In genomic region chr14:64686216-64686615, GRCh38 we compare ENCODE assay signal across 22 cellular contexts.
"Had no signal": no experiment of that assay in that cellular context is flagged by ENCODE, and none has a peak within 500 bp of the region (broad histone marks: within the 10 kb centered on the region; RNA-seq: fewer than 3 reads in every experiment).

No MANE protein-coding gene starts in this region.

- H3K36me3 ChIP-seq: uterus had no signal

- H3K4me3 Mint-ChIP-seq: activated CD4-positive, alpha-beta memory T cell treated with anti-CD3 and anti-CD28 coated beads for 36 hours; activated CD4-positive, alpha-beta T cell treated with anti-CD3 and anti-CD28 coated beads for 36 hours; activated CD8-positive, alpha-beta memory T cell treated with anti-CD3 and anti-CD28 coated beads, Interleukin-2, amount 10 ng/mL, durations not matched to agents 7 days and 5 days; activated naive CD8-positive, alpha-beta T cell treated with anti-CD3 and anti-CD28 coated beads for 36 hours; activated T-helper 17 cell treated with anti-CD3 and anti-CD28 coated beads, Interleukin-2, amount 50 U/mL, for 72 hours; endodermal cell; neural crest cell; stimulated activated memory B cell treated with anti-CD40 and anti-IgM and Interleukin-4, amounts not matched to agents 10 μg/mL and 1 μg/mL and 100 μg/mL, for 72 hours; T-helper 2 cell treated with Interferon-gamma antibody and Interleukin-4, amounts not matched to agents 5 μg/mL and 100 μg/mL, for 36 hours had no signal

- H3K4me3 ChIP-seq: psoas muscle, uterus had no signal

- DNase-seq: activated CD4-positive, alpha-beta memory T cell treated with anti-CD3 and anti-CD28 coated beads for 36 hours; activated CD4-positive, alpha-beta T cell treated with anti-CD3 and anti-CD28 coated beads for 36 hours; activated CD8-positive, alpha-beta memory T cell treated with anti-CD3 and anti-CD28 coated beads, Interleukin-2, amount 10 ng/mL, durations not matched to agents 7 days and 5 days; activated naive CD4-positive, alpha-beta T cell; activated naive CD8-positive, alpha-beta T cell treated with anti-CD3 and anti-CD28 coated beads for 36 hours; amniotic stem cell; endodermal cell; foreskin keratinocyte; glutamatergic neuron; hippocampal formation; psoas muscle; right cardiac atrium; small intestine; stimulated activated CD4-positive, alpha-beta T cell treated with anti-CD3 and anti-CD28 coated beads, Interleukin-4, amount 100 ng/mL, for 1 hour; uterus had no signal

- H3K27ac Mint-ChIP-seq: activated CD4-positive, alpha-beta memory T cell treated with anti-CD3 and anti-CD28 coated beads for 36 hours; activated CD4-positive, alpha-beta T cell treated with anti-CD3 and anti-CD28 coated beads for 36 hours; activated CD8-positive, alpha-beta memory T cell treated with anti-CD3 and anti-CD28 coated beads, Interleukin-2, amount 10 ng/mL, durations not matched to agents 7 days and 5 days; activated naive CD8-positive, alpha-beta T cell treated with anti-CD3 and anti-CD28 coated beads for 36 hours; activated T-helper 17 cell treated with anti-CD3 and anti-CD28 coated beads, Interleukin-2, amount 50 U/mL, for 72 hours; endodermal cell; stimulated activated memory B cell treated with anti-CD40 and anti-IgM and Interleukin-4, amounts not matched to agents 10 μg/mL and 1 μg/mL and 100 μg/mL, for 72 hours; T-helper 2 cell treated with Interferon-gamma antibody and Interleukin-4, amounts not matched to agents 5 μg/mL and 100 μg/mL, for 36 hours had no signal

- FAIRE-seq: keratinocyte, small intestine, TTC549 had no signal

- H3K27ac ChIP-seq: foreskin keratinocyte, psoas muscle had no signal

- H3K4me1 Mint-ChIP-seq: activated naive CD8-positive, alpha-beta T cell treated with anti-CD3 and anti-CD28 coated beads for 36 hours; stimulated activated memory B cell treated with anti-CD40 and anti-IgM and Interleukin-4, amounts not matched to agents 10 μg/mL and 1 μg/mL and 100 μg/mL, for 72 hours had no signal

- H3K27me3 Mint-ChIP-seq: activated CD4-positive, alpha-beta memory T cell treated with anti-CD3 and anti-CD28 coated beads for 36 hours; activated CD4-positive, alpha-beta T cell treated with anti-CD3 and anti-CD28 coated beads for 36 hours; activated T-helper 17 cell treated with anti-CD3 and anti-CD28 coated beads, Interleukin-2, amount 50 U/mL, for 72 hours had no signal

- H3K27me3 ChIP-seq: foreskin keratinocyte, uterus had no signal

- H3K36me3 Mint-ChIP-seq: activated CD4-positive, alpha-beta memory T cell treated with anti-CD3 and anti-CD28 coated beads for 36 hours; activated CD8-positive, alpha-beta memory T cell treated with anti-CD3 and anti-CD28 coated beads, Interleukin-2, amount 10 ng/mL, durations not matched to agents 7 days and 5 days; activated naive CD8-positive, alpha-beta T cell treated with anti-CD3 and anti-CD28 coated beads for 36 hours; stimulated activated memory B cell treated with anti-CD40 and anti-IgM and Interleukin-4, amounts not matched to agents 10 μg/mL and 1 μg/mL and 100 μg/mL, for 72 hours had no signal

- H3K9me3 ChIP-seq: psoas muscle, uterus had no signal

- ATAC-seq: activated CD4-positive, alpha-beta T cell treated with anti-CD3 and anti-CD28 coated beads for 36 hours; activated CD8-positive, alpha-beta memory T cell treated with anti-CD3 and anti-CD28 coated beads, Interleukin-2, amount 10 ng/mL, durations not matched to agents 7 days and 5 days; activated T-helper 17 cell treated with anti-CD3 and anti-CD28 coated beads, Interleukin-2, amount 50 U/mL, for 72 hours; foreskin keratinocyte; left lobe of liver; psoas muscle; right cardiac atrium had no signal

- H3K9me3 Mint-ChIP-seq: activated CD4-positive, alpha-beta memory T cell treated with anti-CD3 and anti-CD28 coated beads for 36 hours; activated naive CD8-positive, alpha-beta T cell treated with anti-CD3 and anti-CD28 coated beads for 36 hours; activated T-helper 17 cell treated with anti-CD3 and anti-CD28 coated beads, Interleukin-2, amount 50 U/mL, for 72 hours; endodermal cell; neural crest cell; stimulated activated memory B cell treated with anti-CD40 and anti-IgM and Interleukin-4, amounts not matched to agents 10 μg/mL and 1 μg/mL and 100 μg/mL, for 72 hours; T-helper 2 cell treated with Interferon-gamma antibody and Interleukin-4, amounts not matched to agents 5 μg/mL and 100 μg/mL, for 36 hours had no signal
